21 cellular contexts compared by ENCODE assay signal in the genomic region with DNA sequence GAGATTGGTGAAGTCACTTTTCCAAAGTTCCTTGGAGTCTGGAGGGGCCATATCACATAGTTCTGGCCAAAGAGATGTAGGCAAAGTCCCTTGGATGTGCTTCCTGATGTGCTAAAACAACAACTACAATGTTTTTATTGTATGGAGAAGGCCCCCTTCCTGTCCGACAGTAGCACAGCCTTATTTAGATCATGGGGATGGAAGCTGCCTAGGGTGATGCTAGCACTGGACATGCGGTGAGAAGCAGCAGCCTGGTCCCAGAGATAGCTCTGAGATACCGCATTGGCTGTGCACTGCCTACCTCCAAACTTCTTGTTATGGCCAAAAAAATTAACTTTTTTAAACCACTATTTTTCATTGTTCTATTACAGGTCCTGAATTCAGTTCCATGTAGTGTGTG.
DNase-seq lines count a peak whose midpoint lies in the region; ATAC-seq, FAIRE-seq and TF ChIP-seq lines count a peak whose summit lies in the region.
"Had no signal": no experiment of that assay in that cellular context is flagged by ENCODE, and none has a peak within 500 bp of the region (broad histone marks: within the 10 kb centered on the region; RNA-seq: fewer than 3 reads in every experiment).

No MANE protein-coding gene starts in this region.

- H2BK12ac ChIP-seq in mesenchymal stem cell (ENCODE audit: low read length in 2 of 2): peak overlapping the region in 1 of 2 experiments; percentile 33

- H2BK120ac ChIP-seq in mesenchymal stem cell (ENCODE audit: low read depth, low read length): no peak overlapping the region

- peak overlapping the region; percentile 49 for H2AK5ac ChIP-seq in mesenchymal stem cell (ENCODE audit: low read length, severe bottlenecking)

- peak overlapping the region; percentile 22 for H4K91ac ChIP-seq in mesenchymal stem cell (ENCODE audit: low read length)

- TF ChIP-seq RAD21 in liver (IDR thresholded peaks at IDR 0.05) (no peak), HepG2 (CRISPR knock-in tag; IDR thresholded peaks at IDR 0.05) (no peak)

- no peak overlapping the region for H2BK15ac ChIP-seq in mesenchymal stem cell (ENCODE audit: low read depth, poor library complexity, severe bottlenecking)

- H3K23ac ChIP-seq in mesenchymal stem cell (ENCODE audit: low read length in 2 of 2): no peak overlapping the region

- H3K27me3 ChIP-seq in liver (ENCODE audit: control insufficient read depth in 4 of 4, insufficient read depth in 4 of 4, low read length in 3 of 4) (no peaks in the 10 kb centered on the region), HepG2 (ENCODE audit: control insufficient read depth in 1 of 2, insufficient read depth in 2 of 2, low read length in 2 of 2) (no peaks in the 10 kb centered on the region; a peak in 1 of 5 replicates), mesenchymal stem cell (ENCODE audit: control insufficient read depth in 1 of 2, insufficient read depth in 1 of 2, low read length in 2 of 2) (no peaks in the 10 kb centered on the region)
- H3K27me3 ChIP-seq: BLaER1 treated with 17β-estradiol and CSF1 and Interleukin-3, amounts not matched to agents 10 nM and 100 nM had no signal

- 98% methylated on average over 3 of the region's 3 CpGs for WGBS in liver
- WGBS in HepG2 (ENCODE audit: low lambda C conversion rate): 100% methylated on average over 3 of the region's 3 CpGs
- 98% methylated on average over 2 of the region's 3 CpGs for WGBS in mesenchymal stem cell

- H3K9me3 ChIP-seq in liver (ENCODE audit: control insufficient read depth in 4 of 4, low read length in 3 of 4) (peaks cover 0 to 7% (median 3%) of the 10 kb centered on the region in 4 donors), HepG2 (ENCODE audit: low read length) (peaks cover 10% of the 10 kb centered on the region; the same call in 1 of the 2 replicates), mesenchymal stem cell (ENCODE audit: control insufficient read depth, low read length) (peaks cover 15% of the 10 kb centered on the region)

- BruUV-seq in HepG2 (replicated peaks; lab: Mats Ljungman, UMichigan): no TSS peak

- ATAC-seq in HepG2: no peak
- ATAC-seq: A549; CD8-positive, alpha-beta T cell had no signal

- in situ Hi-C loops in HepG2 (cut with HindIII; ENCODE audit: extremely low pct_ligation_motif_present, low pct_unique_long_range_greater_than_20kb): no loop called here

- no peak for TF ChIP-seq CTCF in liver (IDR thresholded peaks at IDR 0.05; ENCODE audit: low read depth, low read length, missing input control)
- TF ChIP-seq CTCF in HepG2 (CRISPR knock-in tag; IDR thresholded peaks at IDR 0.05): no peak

- no peak overlapping the region for H3K9ac ChIP-seq in liver (ENCODE audit: low read depth in 1 of 2, low read length in 2 of 2)
- no peak overlapping the region for H3K9ac ChIP-seq in HepG2 (ENCODE audit: insufficient read depth, low read depth, low read length)
- no peak overlapping the region for H3K9ac ChIP-seq in mesenchymal stem cell (ENCODE audit: low read length)
- H3K9ac ChIP-seq: BLaER1 treated with 17β-estradiol and CSF1 and Interleukin-3, amounts not matched to agents 10 nM and 100 nM had no signal

- peaks cover 0 to 6% (median 0%) of the 10 kb centered on the region in 4 donors for H3K36me3 ChIP-seq in liver (ENCODE audit: control insufficient read depth in 4 of 4, insufficient read depth in 3 of 4, low read depth in 1 of 4, low read length in 3 of 4)
- H3K36me3 ChIP-seq in HepG2 (replicated peaks in 1 of 2; ENCODE audit: control insufficient read depth in 1 of 2, insufficient read depth in 2 of 2, low read length in 2 of 2): no peaks in the 10 kb centered on the region
- H3K36me3 ChIP-seq in mesenchymal stem cell (ENCODE audit: control insufficient read depth in 1 of 2, insufficient read depth in 2 of 2, low read depth in 1 of 2, low read length in 2 of 2): no peaks in the 10 kb centered on the region

- H3K4me2 ChIP-seq in HepG2 (ENCODE audit: low read depth, low read length) (no peak overlapping the region), mesenchymal stem cell (ENCODE audit: low read length, poor library complexity, severe bottlenecking) (no peak overlapping the region)
- H3K4me2 ChIP-seq: A549; BLaER1 treated with 17β-estradiol and CSF1 and Interleukin-3, amounts not matched to agents 10 nM and 100 nM had no signal

- H3K4me1 ChIP-seq in liver (ENCODE audit: control insufficient read depth in 4 of 4, insufficient read depth in 4 of 4, low read length in 3 of 4) (peaks cover 2 to 35% (median 6%) of the 10 kb centered on the region in 4 donors), HepG2 (ENCODE audit: insufficient read depth, low read length) (peaks cover 9% of the 10 kb centered on the region), mesenchymal stem cell (ENCODE audit: control insufficient read depth, insufficient read depth, low read depth, low read length) (peaks cover 3% of the 10 kb centered on the region)
- H3K4me1 ChIP-seq: A549, Caco-2 had no signal

- POLR2A ChIA-PET in HepG2 (lab: Yijun Ruan, JAX): interaction anchor here (1.4 kb wide), 1 partner anchor 10 kb away, joined by 4 read pairs; no protein-coding TSS in a partner anchor

- H3K4ac ChIP-seq in mesenchymal stem cell (ENCODE audit: low read depth in 1 of 2, low read length in 2 of 2): no peak overlapping the region

- no peak overlapping the region for H2BK5ac ChIP-seq in mesenchymal stem cell (ENCODE audit: low read depth, low read length, poor library complexity, severe bottlenecking)

- no peak overlapping the region for H4K8ac ChIP-seq in mesenchymal stem cell (ENCODE audit: low read length)

- TF ChIP-seq POLR2A in HepG2 (IDR thresholded peaks at IDR 0.05; ENCODE audit: insufficient read depth in 1 of 2, low read depth in 2 of 2, low read length in 2 of 2): no peak

- H2AFZ ChIP-seq in HepG2 (ENCODE audit: low read length) (no peak overlapping the region), mesenchymal stem cell (ENCODE audit: low read depth, low read length) (no peak overlapping the region)

- no peak for FAIRE-seq in HepG2 (lab: Jason Lieb, UNC)
- FAIRE-seq: A549, D721Med, G401.6, GM12891, GM19239 had no signal

- H3K18ac ChIP-seq in mesenchymal stem cell (ENCODE audit: low read depth in 1 of 2, low read length in 2 of 2): no peak overlapping the region

- H3K79me1 ChIP-seq in mesenchymal stem cell (replicated peaks; ENCODE audit: low read length, poor library complexity, severe bottlenecking): no peaks in the 10 kb centered on the region

- TF ChIP-seq EP300 in HepG2 (IDR thresholded peaks at IDR 0.05; ENCODE audit: low read depth in 2 of 2, low read length in 2 of 2) (no peak), HepG2 (CRISPR knock-in tag; IDR thresholded peaks at IDR 0.05; ENCODE audit: borderline replicate concordance) (no peak)

- H3K14ac ChIP-seq in mesenchymal stem cell (ENCODE audit: low read length in 2 of 2): no peak overlapping the region

- CTCF ChIA-PET in HepG2 (lab: Yijun Ruan, JAX; ENCODE audit: low intra/inter-chr PET ratio, low total read pairs): no interaction called here

- H3K4me3 ChIP-seq in liver (ENCODE audit: low read depth in 1 of 3, low read length in 3 of 3) (no peak overlapping the region), HepG2 (replicated peaks in 1 of 3; ENCODE audit: insufficient read depth in 1 of 3, low read depth in 2 of 3, low read length in 3 of 3) (no peak overlapping the region), mesenchymal stem cell (ENCODE audit: insufficient read depth in 1 of 2, low read depth in 1 of 2, low read length in 2 of 2) (no peak overlapping the region)
- H3K4me3 ChIP-seq: A549; BLaER1 treated with 17β-estradiol and CSF1 and Interleukin-3, amounts not matched to agents 10 nM and 100 nM had no signal

- peak overlapping the region; percentile 10 to 13 for H3K27ac ChIP-seq in liver (ENCODE audit: low read depth in 1 of 2, low read length in 2 of 2)
- no peak overlapping the region for H3K27ac ChIP-seq in HepG2 (ENCODE audit: extremely low read length, insufficient read depth, low read length)
- no peak overlapping the region for H3K27ac ChIP-seq in mesenchymal stem cell (ENCODE audit: low read length, poor library complexity, severe bottlenecking)
- H3K27ac ChIP-seq: 22Rv1; A549; BLaER1 treated with 17β-estradiol and CSF1 and Interleukin-3, amounts not matched to agents 10 nM and 100 nM; C4-2B had no signal

- intact Hi-C loops in HepG2 (cut with micrococcal nuclease; ENCODE audit: unreplicated experiment): loop anchor here (10.0 kb wide), 1 partner anchor 99 kb away; no protein-coding TSS in a partner anchor

- no peak for DNase-seq in HepG2 (ENCODE audit: low spot score)
- peak; percentile 62 for DNase-seq in foreskin melanocyte
- no peak for DNase-seq in mesenchymal stem cell
- DNase-seq in NCI-H69 (lab: John Stamatoyannopoulos, UW): no peak
- DNase-seq in HuH-7.5 (ENCODE audit: low spot score): no peak
- DNase-seq: AML-193; Caco-2; Calu3; CD4-positive, alpha-beta T cell; CD8-positive, alpha-beta T cell; DMS79 treated with DMSO at 0.1 percent for 48 hours; GF-D8 had no signal

- H3K79me2 ChIP-seq in HepG2 (ENCODE audit: insufficient read depth, low read length): no peaks in the 10 kb centered on the region

- H4K20me1 ChIP-seq in HepG2 (ENCODE audit: insufficient read depth, low read length): no peaks in the 10 kb centered on the region
- H4K20me1 ChIP-seq: BLaER1 treated with 17β-estradiol and CSF1 and Interleukin-3, amounts not matched to agents 10 nM and 100 nM had no signal

TF ChIP-seq in liver, 16 proteins besides CTCF, POLR2A, EP300 and RAD21 (continues in another document):
- no peak for TF ChIP-seq FOXA2 (IDR thresholded peaks at IDR 0.05)

TF ChIP-seq in HepG2, 621 proteins besides CTCF, POLR2A, EP300 and RAD21 (continues in another document):
- TF ChIP-seq ZNF282 (IDR thresholded peaks at IDR 0.05; ENCODE audit: partially characterized antibody): no peak

Comparison
In these comparisons a context has a peak if more than half of its experiments do, and no peak if none do; other contexts are left out.
1. H3K27ac ChIP-seq: peak in liver (2 of 2); none in HepG2 (single experiment) and mesenchymal stem cell (single experiment).